ENCODE assay signal across 25 cellular contexts in the genomic region with DNA sequence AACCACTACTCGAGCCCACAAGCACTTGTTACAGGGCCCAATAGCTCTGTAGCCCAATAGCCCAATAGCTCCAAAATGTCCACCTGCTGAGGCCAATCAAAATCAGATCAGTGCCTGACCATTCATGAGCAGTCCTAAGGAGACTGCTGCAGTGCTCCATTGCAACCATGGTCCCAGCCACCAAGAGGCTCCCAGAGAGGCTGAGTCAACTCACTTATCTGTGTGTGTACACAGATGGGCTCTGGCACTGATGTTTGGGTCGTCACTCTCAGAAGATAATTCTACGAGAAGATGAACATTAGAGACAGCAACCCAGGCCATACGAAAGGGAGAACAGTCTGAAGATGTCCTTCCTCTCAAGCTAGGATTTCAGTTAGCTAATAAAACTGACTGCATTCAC. TPM values are rescaled to one million over a fixed set of nuclear protein-coding genes. Genes with fewer than 3 reads are reported as not detected.
"Had no signal": no experiment of that assay in that cellular context is flagged by ENCODE, and none has a peak within 500 bp of the region (broad histone marks: within the 10 kb centered on the region; RNA-seq: fewer than 3 reads in every experiment).

No MANE protein-coding gene starts in this region.

- H3K4me3 ChIP-seq: dorsolateral prefrontal cortex, esophagus squamous epithelium, heart right ventricle, left lung, prostate gland, suprapubic skin had no signal

- ATAC-seq: heart right ventricle; left cardiac atrium; left lung; naive thymus-derived CD8-positive, alpha-beta T cell; right cardiac atrium; stimulated activated naive CD8-positive, alpha-beta T cell treated with anti-CD3 and anti-CD28 coated beads, Interleukin-15, amount 100 ng/mL, for 72 hours had no signal

- FAIRE-seq: colon, islet of Langerhans, small intestine had no signal

- H3K36me3 ChIP-seq: esophagus squamous epithelium, heart right ventricle, left lung, prostate gland, suprapubic skin had no signal

- H3K9me3 ChIP-seq: esophagus squamous epithelium, left lung, prostate gland, suprapubic skin had no signal

- H3K27me3 ChIP-seq: dorsolateral prefrontal cortex, esophagus squamous epithelium, heart right ventricle, left lung, suprapubic skin had no signal

- H3K27ac ChIP-seq: dorsolateral prefrontal cortex, epithelial cell of prostate, esophagus squamous epithelium, heart right ventricle, left lung, prostate gland, suprapubic skin had no signal

- DNase-seq: dorsolateral prefrontal cortex; effector CD8-positive, alpha-beta T cell; endodermal cell; esophagus squamous epithelium; foreskin melanocyte; glutamatergic neuron; heart right ventricle; hippocampal formation; left cardiac atrium; left lung; midbrain; naive thymus-derived CD8-positive, alpha-beta T cell; nephron progenitor cell; nucleus accumbens; right cardiac atrium; stimulated activated CD4-positive, alpha-beta T cell treated with anti-CD3 and anti-CD28 coated beads, Interleukin-15, amount 100 ng/mL, for 24 hours; stimulated activated CD4-positive, alpha-beta T cell treated with anti-CD3 and anti-CD28 coated beads, Interleukin-2, amount 100 ng/mL, for 48 hours; stimulated activated naive CD4-positive, alpha-beta T cell; stimulated activated naive CD8-positive, alpha-beta T cell treated with anti-CD3 and anti-CD28 coated beads, Interleukin-15, amount 100 ng/mL, for 72 hours had no signal

RNA-seq across cellular contexts. Expression of a gene that starts 38.2 kb away (rescaled TPM):
- total RNA-seq: naive thymus-derived CD8-positive, alpha-beta T cell had no signal
